ENCODE assay signal across 23 cellular contexts in the genomic region with DNA sequence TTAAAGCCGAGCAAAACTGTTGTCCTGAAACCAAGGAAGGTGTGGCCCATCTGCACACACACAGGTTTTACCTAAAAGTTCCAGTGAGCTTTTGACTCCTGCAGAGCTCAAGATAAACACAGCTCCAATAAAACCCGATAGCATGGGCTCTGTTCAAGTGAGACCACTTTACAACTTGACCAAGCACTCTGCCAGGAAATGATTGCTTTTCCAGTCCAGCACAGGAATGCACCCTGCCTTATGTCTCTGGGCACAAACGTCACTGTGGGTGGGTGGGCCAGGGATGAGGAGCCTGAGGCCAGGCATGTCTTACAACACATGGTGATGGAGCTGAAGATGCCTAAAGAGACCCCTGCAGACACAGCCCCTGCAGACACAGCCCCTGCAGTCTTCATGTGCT.
DNase-seq lines count a peak whose midpoint lies in the region; ATAC-seq and TF ChIP-seq lines count a peak whose summit lies in the region.
"Had no signal": no experiment of that assay in that cellular context is flagged by ENCODE, and none has a peak within 500 bp of the region (broad histone marks: within the 10 kb centered on the region; RNA-seq: fewer than 3 reads in every experiment).

No MANE protein-coding gene starts in this region.

- H3K9ac ChIP-seq in mesenchymal stem cell (ENCODE audit: low read length): no peak overlapping the region
- no peak overlapping the region for H3K9ac ChIP-seq in trophoblast cell (ENCODE audit: low read length)
- H3K9ac ChIP-seq: BLaER1 treated with 17β-estradiol and CSF1 and Interleukin-3, amounts not matched to agents 10 nM and 100 nM had no signal

- H4K8ac ChIP-seq in mesenchymal stem cell (ENCODE audit: low read length) (no peak overlapping the region), trophoblast cell (ENCODE audit: low read depth, low read length) (no peak overlapping the region)

- POLR2A ChIA-PET in activated CD4-positive, alpha-beta memory T cell treated with anti-CD3 and anti-CD28 coated beads, Interleukin-2, amount 10 ng/mL, durations not matched to agents 7 days and 5 days (lab: Charles Lee): no interaction called here

- H3K36me3 ChIP-seq in mesenchymal stem cell (ENCODE audit: control insufficient read depth in 1 of 2, insufficient read depth in 2 of 2, low read depth in 1 of 2, low read length in 2 of 2) (no peaks in the 10 kb centered on the region), trophoblast cell (ENCODE audit: control insufficient read depth in 1 of 2, insufficient read depth in 2 of 2, low read length in 2 of 2) (no peaks in the 10 kb centered on the region)
- H3K36me3 ChIP-seq: BLaER1 treated with 17β-estradiol and CSF1 and Interleukin-3, amounts not matched to agents 10 nM and 100 nM; Peyer's patch; SJCRH30 had no signal

- no peak for TF ChIP-seq CTCF in fibroblast of villous mesenchyme (IDR thresholded peaks at IDR 0.05; ENCODE audit: insufficient read depth, low read depth, low read length)
- TF ChIP-seq CTCF in type B pancreatic cell (conservative IDR thresholded peaks at IDR 0.05): no peak

- H3K27me3 ChIP-seq in mesenchymal stem cell (ENCODE audit: control insufficient read depth in 1 of 2, insufficient read depth in 1 of 2, low read length in 2 of 2): no peaks in the 10 kb centered on the region
- H3K27me3 ChIP-seq in trophoblast cell (ENCODE audit: insufficient read depth, low read length): no peaks in the 10 kb centered on the region
- H3K27me3 ChIP-seq: Peyer's patch had no signal

- H2AFZ ChIP-seq in mesenchymal stem cell (ENCODE audit: low read depth, low read length) (no peak overlapping the region), trophoblast cell (ENCODE audit: insufficient read depth, low read length, poor library complexity) (no peak overlapping the region)
- H2AFZ ChIP-seq: GM23338 had no signal

- no peak overlapping the region for H4K91ac ChIP-seq in mesenchymal stem cell (ENCODE audit: low read length)
- no peak overlapping the region for H4K91ac ChIP-seq in trophoblast cell (ENCODE audit: low read depth, low read length)

- peaks cover 19% of the 10 kb centered on the region for H3K4me1 ChIP-seq in mesenchymal stem cell (ENCODE audit: control insufficient read depth, insufficient read depth, low read depth, low read length)
- peaks cover 22 to 23% of the 10 kb centered on the region in 2 experiments for H3K4me1 ChIP-seq in trophoblast cell (ENCODE audit: control insufficient read depth in 1 of 2, insufficient read depth in 2 of 2, low read length in 2 of 2)
- H3K4me1 ChIP-seq: Caco-2, SJCRH30 had no signal

- peaks cover 4% of the 10 kb centered on the region for H3K27me3 Mint-ChIP-seq in type B pancreatic cell
- H3K27me3 Mint-ChIP-seq in activated CD4-positive, alpha-beta memory T cell treated with anti-CD3 and anti-CD28 coated beads, Interleukin-2, amount 10 ng/mL, durations not matched to agents 7 days and 5 days: peaks cover 7% of the 10 kb centered on the region

- no peak overlapping the region for H2BK5ac ChIP-seq in mesenchymal stem cell (ENCODE audit: low read depth, low read length, poor library complexity, severe bottlenecking)
- no peak overlapping the region for H2BK5ac ChIP-seq in trophoblast cell (ENCODE audit: low read depth, low read length, poor library complexity)

- CTCF ChIA-PET in activated CD4-positive, alpha-beta memory T cell treated with anti-CD3 and anti-CD28 coated beads, Interleukin-2, amount 10 ng/mL, durations not matched to agents 7 days and 5 days (lab: Charles Lee): interaction anchor here (1.2 kb wide), 1 partner anchor 114 kb away, joined by 4 read pairs; no protein-coding TSS in a partner anchor

- H2BK12ac ChIP-seq in mesenchymal stem cell (ENCODE audit: low read length in 2 of 2): no peak overlapping the region
- no peak overlapping the region for H2BK12ac ChIP-seq in trophoblast cell (ENCODE audit: low read length)

- no peak overlapping the region for H4K12ac ChIP-seq in trophoblast cell (ENCODE audit: low read depth, low read length)

- H2BK120ac ChIP-seq in mesenchymal stem cell (ENCODE audit: low read depth, low read length): no peak overlapping the region
- no peak overlapping the region for H2BK120ac ChIP-seq in trophoblast cell (ENCODE audit: insufficient read depth, low read length, poor library complexity)

- H3K23ac ChIP-seq in mesenchymal stem cell (ENCODE audit: low read length in 2 of 2): no peak overlapping the region
- H3K23ac ChIP-seq in trophoblast cell (ENCODE audit: low read length): no peak overlapping the region

- no peak for ATAC-seq in GM18873 (IDR thresholded peaks at IDR 0.05; ENCODE audit: low FRiP score, unreplicated experiment)
- ATAC-seq: GM23338 had no signal

- peak overlapping the region; percentile 62 for H3K27ac Mint-ChIP-seq in type B pancreatic cell
- no peak overlapping the region for H3K27ac Mint-ChIP-seq in activated CD4-positive, alpha-beta memory T cell treated with anti-CD3 and anti-CD28 coated beads, Interleukin-2, amount 10 ng/mL, durations not matched to agents 7 days and 5 days
- H3K27ac Mint-ChIP-seq: CD4-positive, alpha-beta memory T cell; GM23338 had no signal

- H3K18ac ChIP-seq in mesenchymal stem cell (ENCODE audit: low read depth in 1 of 2, low read length in 2 of 2): no peak overlapping the region
- H3K18ac ChIP-seq in trophoblast cell (ENCODE audit: low read length): peak overlapping the region; percentile 58

- no peak overlapping the region for H2BK15ac ChIP-seq in mesenchymal stem cell (ENCODE audit: low read depth, poor library complexity, severe bottlenecking)

- H3K9me3 ChIP-seq in mesenchymal stem cell (ENCODE audit: control insufficient read depth, low read length) (no peaks in the 10 kb centered on the region), trophoblast cell (ENCODE audit: insufficient read depth, low read depth, low read length) (no peaks in the 10 kb centered on the region)
- H3K9me3 ChIP-seq: BLaER1 treated with 17β-estradiol and CSF1 and Interleukin-3, amounts not matched to agents 10 nM and 100 nM; Caco-2; Peyer's patch; SJCRH30 had no signal

- H3K27ac ChIP-seq in mesenchymal stem cell (ENCODE audit: low read length, poor library complexity, severe bottlenecking) (no peak overlapping the region), trophoblast cell (ENCODE audit: low read depth, low read length) (no peak overlapping the region)
- H3K27ac ChIP-seq: BLaER1 treated with 17β-estradiol and CSF1 and Interleukin-3, amounts not matched to agents 10 nM and 100 nM; SJCRH30 had no signal

- H3K4me3 ChIP-seq in fibroblast of villous mesenchyme (ENCODE audit: low read depth, low read length): no peak overlapping the region
- no peak overlapping the region for H3K4me3 ChIP-seq in mesenchymal stem cell (ENCODE audit: insufficient read depth in 1 of 2, low read depth in 1 of 2, low read length in 2 of 2)
- H3K4me3 ChIP-seq in trophoblast cell (ENCODE audit: low read depth, low read length): no peak overlapping the region
- H3K4me3 ChIP-seq: BLaER1 treated with 17β-estradiol and CSF1 and Interleukin-3, amounts not matched to agents 10 nM and 100 nM; GM23338; Peyer's patch; SJCRH30 had no signal

- H3K4ac ChIP-seq in mesenchymal stem cell (ENCODE audit: low read depth in 1 of 2, low read length in 2 of 2): no peak overlapping the region
- H3K4ac ChIP-seq in trophoblast cell (ENCODE audit: low read depth, low read length): no peak overlapping the region

- H3K79me1 ChIP-seq in mesenchymal stem cell (replicated peaks; ENCODE audit: low read length, poor library complexity, severe bottlenecking) (peaks cover 47% of the 10 kb centered on the region), trophoblast cell (ENCODE audit: low read length) (peaks cover 4% of the 10 kb centered on the region)

- WGBS in mesenchymal stem cell: 11% methylated on average over 3 of the region's 3 CpGs
- no CpG with 5 or more reads among the region's 3 CpGs for WGBS in trophoblast cell (ENCODE audit: extremely low coverage, insufficient coverage, insufficient read length)

- H3K4me1 Mint-ChIP-seq in type B pancreatic cell (ENCODE audit: unreplicated experiment): peaks cover 59% of the 10 kb centered on the region
- peaks cover 5% of the 10 kb centered on the region for H3K4me1 Mint-ChIP-seq in activated CD4-positive, alpha-beta memory T cell treated with anti-CD3 and anti-CD28 coated beads, Interleukin-2, amount 10 ng/mL, durations not matched to agents 7 days and 5 days

- H3K4me3 Mint-ChIP-seq in type B pancreatic cell: peak overlapping the region; percentile 34
- H3K4me3 Mint-ChIP-seq in activated CD4-positive, alpha-beta memory T cell treated with anti-CD3 and anti-CD28 coated beads, Interleukin-2, amount 10 ng/mL, durations not matched to agents 7 days and 5 days: no peak overlapping the region
- H3K4me3 Mint-ChIP-seq: GM23338 had no signal

- H3K36me3 Mint-ChIP-seq in type B pancreatic cell: peaks cover 4% of the 10 kb centered on the region
- H3K36me3 Mint-ChIP-seq in activated CD4-positive, alpha-beta memory T cell treated with anti-CD3 and anti-CD28 coated beads, Interleukin-2, amount 10 ng/mL, durations not matched to agents 7 days and 5 days (ENCODE audit: low read depth): no peaks in the 10 kb centered on the region
- H3K36me3 Mint-ChIP-seq: CD4-positive, alpha-beta memory T cell had no signal

- no peaks in the 10 kb centered on the region for H3K9me3 Mint-ChIP-seq in type B pancreatic cell
- H3K9me3 Mint-ChIP-seq in activated CD4-positive, alpha-beta memory T cell treated with anti-CD3 and anti-CD28 coated beads, Interleukin-2, amount 10 ng/mL, durations not matched to agents 7 days and 5 days: no peaks in the 10 kb centered on the region
- H3K9me3 Mint-ChIP-seq: CD4-positive, alpha-beta memory T cell; GM23338 had no signal

- H3K14ac ChIP-seq in mesenchymal stem cell (ENCODE audit: low read length in 2 of 2): no peak overlapping the region
- no peak overlapping the region for H3K14ac ChIP-seq in trophoblast cell (ENCODE audit: low read length)

- H3K79me2 ChIP-seq in trophoblast cell (ENCODE audit: control insufficient read depth, insufficient read depth, low read length, poor library complexity): no peaks in the 10 kb centered on the region

- H3K4me2 ChIP-seq in mesenchymal stem cell (ENCODE audit: low read length, poor library complexity, severe bottlenecking) (no peak overlapping the region), trophoblast cell (ENCODE audit: low read length) (no peak overlapping the region)
- H3K4me2 ChIP-seq: GM23338 had no signal

- DNase-seq in fibroblast of villous mesenchyme (ENCODE audit: low read depth) (peak; percentile 89), mesenchymal stem cell (peak; percentile 51), trophoblast cell (no peak), type B pancreatic cell (ENCODE audit: extremely low spot score, unreplicated experiment) (no peak), NCI-H1105 treated with DMSO at 0.1 percent for 48 hours (lab: John Stamatoyannopoulos, UW) (no peak), SW 1271 (lab: John Stamatoyannopoulos, UW) (no peak)
- no peak for DNase-seq in activated CD4-positive, alpha-beta memory T cell treated with anti-CD3 and anti-CD28 coated beads, Interleukin-2, amount 10 ng/mL, durations not matched to agents 7 days and 5 days
- DNase-seq: ACHN; Caco-2; CD4-positive, alpha-beta memory T cell; HCEC 1CT; KG1; NCI-H1092; NCI-H1436 treated with DMSO at 0.1 percent for 48 hours; NCI-H1930; NCI-H226; NCI-H510A treated with DMSO at 0.1 percent for 48 hours; NCI-H774; SJCRH30 had no signal

- H2AK5ac ChIP-seq in mesenchymal stem cell (ENCODE audit: low read length, severe bottlenecking) (no peak overlapping the region), trophoblast cell (ENCODE audit: low read length) (no peak overlapping the region)

Comparison
In these comparisons a context has a peak if more than half of its experiments do, and no peak if none do; other contexts are left out.
1. DNase-seq: peak in fibroblast of villous mesenchyme (single experiment) and mesenchymal stem cell (single experiment); none in trophoblast cell (0 of 2), type B pancreatic cell (single experiment), activated CD4-positive, alpha-beta memory T cell treated with anti-CD3 and anti-CD28 coated beads, Interleukin-2, amount 10 ng/mL, durations not matched to agents 7 days and 5 days (single experiment), NCI-H1105 treated with DMSO at 0.1 percent for 48 hours (single experiment) and SW 1271 (0 of 2).